In genomic region chr13:79490326-79490725, GRCh38 we compare ENCODE assay signal across 12 cellular contexts.
"Had no signal": no experiment of that assay in that cellular context is flagged by ENCODE, and none has a peak within 500 bp of the region (broad histone marks: within the 10 kb centered on the region; RNA-seq: fewer than 3 reads in every experiment).

No MANE protein-coding gene starts in this region.

- H3K4me1 ChIP-seq: neural progenitor cell had no signal

- ATAC-seq: left ventricle myocardium superior had no signal

- H3K4me3 Mint-ChIP-seq: central memory CD8-positive, alpha-beta T cell; neural progenitor cell had no signal

- DNase-seq: activated CD4-positive, alpha-beta T cell treated with anti-CD3 and anti-CD28 coated beads for 1 hour; activated CD8-positive, alpha-beta memory T cell treated with anti-CD3 and anti-CD28 coated beads for 24 hours; cortex of kidney; effector CD8-positive, alpha-beta T cell; left ventricle myocardium superior; stimulated activated CD4-positive, alpha-beta T cell treated with anti-CD3 and anti-CD28 coated beads, Interleukin-4, amount 100 ng/mL, for 4 hours; stomach; T1000; thyroid gland had no signal

- H3K36me3 Mint-ChIP-seq: neural progenitor cell had no signal

- H3K27me3 Mint-ChIP-seq: central memory CD8-positive, alpha-beta T cell had no signal

- H3K36me3 ChIP-seq: neural progenitor cell, stomach, thyroid gland had no signal

- H3K27ac Mint-ChIP-seq: neural progenitor cell had no signal

- H3K4me1 Mint-ChIP-seq: neural progenitor cell had no signal

- H3K9me3 ChIP-seq: stomach, thyroid gland had no signal

- H3K4me3 ChIP-seq: neural progenitor cell, stomach, thyroid gland had no signal

- H3K4me2 ChIP-seq: neural progenitor cell had no signal

- H3K27ac ChIP-seq: neural progenitor cell, parathyroid adenoma, stomach, thyroid gland had no signal

- H3K9me3 Mint-ChIP-seq: central memory CD8-positive, alpha-beta T cell; neural progenitor cell had no signal

- H3K27me3 ChIP-seq: neural progenitor cell, stomach, thyroid gland had no signal
